In the genomic region with DNA sequence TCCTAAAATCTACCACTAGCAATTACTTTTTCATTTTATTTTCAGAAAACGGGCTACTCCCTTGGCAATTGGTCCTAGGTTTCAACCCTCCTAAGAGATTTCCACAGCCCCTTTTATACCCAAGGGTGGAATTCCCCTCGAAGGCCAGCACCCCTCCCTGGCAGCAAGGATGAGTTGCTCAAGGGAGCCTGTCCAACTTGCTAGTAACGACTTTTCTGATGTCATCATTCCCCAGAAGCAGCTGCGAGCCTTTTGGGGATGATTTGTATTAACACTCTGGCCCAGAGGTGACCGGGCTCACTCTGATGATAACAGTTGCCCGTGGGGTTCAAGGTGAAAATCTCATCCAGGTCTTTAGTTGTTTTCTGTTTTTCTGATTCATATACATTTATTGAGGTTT, we compare ENCODE assay signal across 9 cellular contexts. TPM values are rescaled to one million over a fixed set of nuclear protein-coding genes. Genes with fewer than 3 reads are reported as not detected.
DNase-seq lines count a peak whose midpoint lies in the region; ATAC-seq and TF ChIP-seq lines count a peak whose summit lies in the region.
"Had no signal": no experiment of that assay in that cellular context is flagged by ENCODE, and none has a peak within 500 bp of the region (broad histone marks: within the 10 kb centered on the region; RNA-seq: fewer than 3 reads in every experiment).

No MANE protein-coding gene starts in this region.

- H3K18ac ChIP-seq in trophoblast cell (ENCODE audit: low read length) = no peak overlapping the region

- H3K27ac ChIP-seq in RWPE2 (ENCODE audit: poor library complexity, severe bottlenecking) (peak overlapping the region; percentile 97), trophoblast cell (ENCODE audit: low read depth, low read length) (no peak overlapping the region)

- no peak overlapping the region for H2BK120ac ChIP-seq in trophoblast cell (ENCODE audit: insufficient read depth, low read length, poor library complexity)

- no peak overlapping the region for H2BK12ac ChIP-seq in trophoblast cell (ENCODE audit: low read length)

- no peaks in the 10 kb centered on the region for H3K79me2 ChIP-seq in trophoblast cell (ENCODE audit: control insufficient read depth, insufficient read depth, low read length, poor library complexity)

- H4K12ac ChIP-seq in trophoblast cell (ENCODE audit: low read depth, low read length) = no peak overlapping the region

- intact Hi-C loops in left colon (cut with DNase I, micrococcal nuclease) = no loop called here

- H3K4me3 ChIP-seq in RWPE2 (ENCODE audit: severe bottlenecking) (no peak overlapping the region), trophoblast cell (ENCODE audit: low read depth, low read length) (no peak overlapping the region)

- H4K91ac ChIP-seq in trophoblast cell (ENCODE audit: low read depth, low read length) = no peak overlapping the region

- no peak overlapping the region for H2AK5ac ChIP-seq in trophoblast cell (ENCODE audit: low read length)

- H3K9me3 ChIP-seq in RWPE2 (ENCODE audit: severe bottlenecking) = no peaks in the 10 kb centered on the region
- no peaks in the 10 kb centered on the region for H3K9me3 ChIP-seq in trophoblast cell (ENCODE audit: insufficient read depth, low read depth, low read length)

- peak overlapping the region; percentile 47 for H4K8ac ChIP-seq in trophoblast cell (ENCODE audit: low read depth, low read length)

- ATAC-seq in RWPE2 (ENCODE audit: low read depth) (peak; percentile 30; the same call in 1 of the 3 replicates), left colon (no peak)

- no peak overlapping the region for H3K23ac ChIP-seq in trophoblast cell (ENCODE audit: low read length)

- peaks cover 19% of the 10 kb centered on the region for H3K79me1 ChIP-seq in trophoblast cell (ENCODE audit: low read length)

- TF ChIP-seq CTCF in RWPE2 (IDR thresholded peaks at IDR 0.05; ENCODE audit: poor library complexity, severe bottlenecking) = no peak

- DNase-seq in AG20443 (ENCODE audit: low spot score) (peak; percentile 74), RWPE2 (ENCODE audit: low spot score) (no peak), fibroblast of gingiva (ENCODE audit: low read depth) (peak; percentile 60), trophoblast cell (peak in 1 of 2 donors; percentile 27), inferior parietal cortex (ENCODE audit: extremely low spot score) (no peak), left colon (no peak), NCI-H345 treated with DMSO at 0.1 percent for 48 hours (lab: John Stamatoyannopoulos, UW; ENCODE audit: unreplicated experiment) (no peak), GM19240 (ENCODE audit: insufficient read length, low spot score) (no peak)
- DNase-seq: NCI-H1092 treated with DMSO at 0.1 percent for 48 hours had no signal

- H3K4me1 ChIP-seq in RWPE2 (ENCODE audit: insufficient read depth, poor library complexity, severe bottlenecking) = peaks cover 47% of the 10 kb centered on the region
- H3K4me1 ChIP-seq in trophoblast cell (ENCODE audit: control insufficient read depth in 1 of 2, insufficient read depth in 2 of 2, low read length in 2 of 2) = peaks cover 7 to 16% of the 10 kb centered on the region in 2 experiments

- H2BK5ac ChIP-seq in trophoblast cell (ENCODE audit: low read depth, low read length, poor library complexity) = no peak overlapping the region

- no peak overlapping the region for H3K9ac ChIP-seq in trophoblast cell (ENCODE audit: low read length)

- no peak overlapping the region for H3K4ac ChIP-seq in trophoblast cell (ENCODE audit: low read depth, low read length)

- H3K36me3 ChIP-seq in RWPE2 (ENCODE audit: low read depth) = peaks cover 93% of the 10 kb centered on the region
- H3K36me3 ChIP-seq in trophoblast cell (ENCODE audit: control insufficient read depth in 1 of 2, insufficient read depth in 2 of 2, low read length in 2 of 2) = peaks cover 0 to 7% of the 10 kb centered on the region in 2 experiments

- no peak overlapping the region for H3K4me2 ChIP-seq in trophoblast cell (ENCODE audit: low read length)

- WGBS in trophoblast cell (ENCODE audit: extremely low coverage, insufficient coverage, insufficient read length) = no CpG with 5 or more reads among the region's 6 CpGs

- H3K14ac ChIP-seq in trophoblast cell (ENCODE audit: low read length) = no peak overlapping the region

- no peak overlapping the region for H2AFZ ChIP-seq in trophoblast cell (ENCODE audit: insufficient read depth, low read length, poor library complexity)

- H3K27me3 ChIP-seq in RWPE2 (ENCODE audit: insufficient read depth, poor library complexity, severe bottlenecking) (no peaks in the 10 kb centered on the region), trophoblast cell (ENCODE audit: insufficient read depth, low read length) (no peaks in the 10 kb centered on the region)

RNA-seq across cellular contexts. Expression of gene NAA20, which starts 30.7 kb away (rescaled TPM):
- polyA plus RNA-seq in trophoblast cell (2013) = 42.9 and 45.3 TPM in 2 replicates
- 10 to 100 TPM; 39.2 to 39.6 TPM for total RNA-seq in left colon

Comparison
In these comparisons a context has a peak if more than half of its experiments do, and no peak if none do; other contexts are left out.
1. DNase-seq: peak in AG20443 (single experiment) and fibroblast of gingiva (single experiment); none in RWPE2 (single experiment), inferior parietal cortex (single experiment), left colon (0 of 2), NCI-H345 treated with DMSO at 0.1 percent for 48 hours (single experiment) and GM19240 (single experiment).